Comparison of ENCODE assay signal across 8 cellular contexts in the genomic region with DNA sequence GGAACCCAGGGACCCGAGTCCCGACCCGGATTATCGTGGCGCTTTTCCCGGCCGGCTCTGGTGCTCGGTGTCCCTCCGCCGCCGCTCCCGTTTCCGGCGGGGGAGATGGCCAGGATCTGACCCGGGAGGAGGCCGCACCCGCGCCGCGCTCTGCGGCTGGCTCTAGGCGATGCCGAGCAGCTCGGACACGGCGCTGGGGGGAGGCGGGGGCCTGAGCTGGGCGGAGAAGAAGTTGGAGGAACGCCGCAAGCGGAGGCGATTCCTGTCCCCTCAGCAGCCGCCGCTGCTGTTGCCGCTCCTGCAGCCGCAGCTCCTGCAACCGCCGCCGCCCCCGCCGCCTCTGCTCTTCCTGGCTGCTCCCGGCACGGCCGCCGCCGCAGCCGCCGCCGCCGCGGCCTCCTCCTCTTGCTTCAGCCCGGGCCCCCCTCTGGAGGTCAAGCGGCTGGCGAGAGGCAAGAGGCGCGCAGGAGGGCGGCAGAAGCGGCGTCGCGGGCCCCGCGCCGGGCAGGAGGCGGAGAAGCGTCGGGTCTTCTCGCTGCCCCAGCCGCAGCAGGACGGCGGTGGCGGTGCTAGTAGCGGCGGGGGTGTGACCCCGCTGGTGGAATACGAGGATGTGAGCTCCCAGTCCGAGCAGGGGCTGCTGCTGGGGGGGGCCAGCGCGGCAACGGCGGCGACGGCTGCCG. TPM values are rescaled to one million over a fixed set of nuclear protein-coding genes. Genes with fewer than 3 reads are reported as not detected.
A peak's percentile ranks its signal among the peaks of the same experiment; 100 is the strongest.
DNase-seq lines count a peak whose midpoint lies in the region; ATAC-seq, FAIRE-seq and TF ChIP-seq lines count a peak whose summit lies in the region.

No MANE protein-coding gene starts in this region.

- TF ChIP-seq POLR2A in K562 (conservative IDR thresholded peaks at IDR 0.05), result no peak

- TF ChIP-seq RAD21 in K562 (CRISPR knock-in tag; conservative IDR thresholded peaks at IDR 0.05 in 1 of 2, IDR thresholded peaks at IDR 0.05 in 1 of 2), result no peak

- intact Hi-C loops in K562 (cut with micrococcal nuclease), result loop anchor here (2.0 to 5.0 kb wide), 2 partner anchors 102 to 182 kb away; a partner anchor contains a TSS

- H3K27me3 ChIP-seq in K562 (ENCODE audit: control insufficient read depth in 2 of 2, insufficient read depth in 2 of 2, low read length in 2 of 2), result no peaks in the 10 kb centered on the region
- H3K27me3 ChIP-seq in iPS-18a (ENCODE audit: control insufficient read depth, insufficient read depth, low read length), result no peaks in the 10 kb centered on the region
- no peaks in the 10 kb centered on the region for H3K27me3 ChIP-seq in skeletal muscle satellite cell (ENCODE audit: control insufficient read depth, insufficient read depth, low read length)

- in situ Hi-C loops in K562 (cut with MboI), result no loop called here

- BruUV-seq in K562 (replicated peaks; lab: Mats Ljungman, UMichigan), result no TSS peak

- H3K79me2 ChIP-seq in K562 (ENCODE audit: control insufficient read depth, insufficient read depth, low read length), result peaks cover 66% of the 10 kb centered on the region

- H3K4me3 ChIP-seq in K562 (peak overlapping the region; percentile 72), iPS-18a (ENCODE audit: low read length) (peak overlapping the region; percentile 98), skeletal muscle satellite cell (ENCODE audit: low read length) (peak overlapping the region; percentile 94)

- POLR2A ChIA-PET in K562 (lab: Yijun Ruan, JAX), result interaction anchor here (0.6 to 1.7 kb wide), 6 partner anchors 9 to 53 kb away, joined by 3 to 4 read pairs (median 3); no protein-coding TSS in a partner anchor

- H3K9me3 ChIP-seq in K562 (replicated peaks; ENCODE audit: control insufficient read depth, insufficient read depth, low read depth, low read length), result no peaks in the 10 kb centered on the region
- H3K9me3 ChIP-seq in iPS-18a (ENCODE audit: control insufficient read depth, low read depth, low read length), result no peaks in the 10 kb centered on the region
- no peaks in the 10 kb centered on the region for H3K9me3 ChIP-seq in skeletal muscle satellite cell (replicated peaks; ENCODE audit: low read length)

- FAIRE-seq in K562 (lab: Jason Lieb, UNC), result no peak

- CTCF ChIA-PET in K562 (lab: Yijun Ruan, JAX; ENCODE audit: low intra/inter-chr PET ratio), result no interaction called here

- H3K36me3 ChIP-seq in K562 (ENCODE audit: control insufficient read depth, insufficient read depth, low read length), result peaks cover 11% of the 10 kb centered on the region; the same call in 1 of the 3 replicates
- H3K36me3 ChIP-seq in iPS-18a (ENCODE audit: control insufficient read depth, low read depth, low read length), result no peaks in the 10 kb centered on the region
- H3K36me3 ChIP-seq in skeletal muscle satellite cell (ENCODE audit: insufficient read depth, low read length), result no peaks in the 10 kb centered on the region

- no peak for TF ChIP-seq EP300 in K562 (IDR thresholded peaks at IDR 0.05; ENCODE audit: low read length)

- H3K4me1 ChIP-seq in K562 (replicated peaks in 1 of 2; ENCODE audit: control insufficient read depth in 2 of 2, insufficient read depth in 2 of 2, low read length in 2 of 2), result peaks cover 9 to 24% of the 10 kb centered on the region in 2 experiments
- peaks cover 18% of the 10 kb centered on the region for H3K4me1 ChIP-seq in iPS-18a (ENCODE audit: control insufficient read depth, low read depth, low read length)
- H3K4me1 ChIP-seq in skeletal muscle satellite cell (ENCODE audit: control insufficient read depth, insufficient read depth, low read length), result peaks cover 16% of the 10 kb centered on the region

- TF ChIP-seq CTCF in K562 (IDR thresholded peaks at IDR 0.05 in 2 of 3, conservative IDR thresholded peaks at IDR 0.05 in 1 of 3; ENCODE audit: insufficient read depth in 2 of 3, low read depth in 1 of 3, low read length in 3 of 3), result no peak

- H3K4me2 ChIP-seq in K562 (ENCODE audit: insufficient read depth, low read length), result peak overlapping the region; percentile 90
- H3K4me2 ChIP-seq in skeletal muscle satellite cell (ENCODE audit: low read length), result peak overlapping the region; percentile 92

- peaks cover 22% of the 10 kb centered on the region; the same call in 1 of the 2 replicates for H4K20me1 ChIP-seq in K562 (replicated peaks; ENCODE audit: control insufficient read depth, insufficient read depth, low read length)

- DNase-seq in COR-L47 (lab: John Stamatoyannopoulos, UW) (peak; percentile 15), T-helper 9 cell (peak; percentile 26), K562 (ENCODE audit: extremely low read depth in 1 of 4, low spot score in 3 of 4) (peak; percentile 36 to 62 (median 39)), COLO829 (ENCODE audit: low spot score) (no peak), NCI-H1436 (lab: John Stamatoyannopoulos, UW) (no peak)

- H2AFZ ChIP-seq in K562 (ENCODE audit: low read depth, low read length), result peak overlapping the region; percentile 86

- WGBS in K562 (ENCODE audit: insufficient coverage, low coverage, missing lambda C conversion rate), result 0% methylated on average over 51 of the region's 84 CpGs

- ATAC-seq in HG02642 (IDR thresholded peaks at IDR 0.05; ENCODE audit: poor library complexity, unreplicated experiment), result peak; percentile 3
- ATAC-seq in K562, result peak; percentile 8

- peak overlapping the region; percentile 95 to 100 for H3K9ac ChIP-seq in K562 (ENCODE audit: insufficient read depth in 1 of 2, low read depth in 2 of 2, low read length in 2 of 2)
- peak overlapping the region; percentile 79 for H3K9ac ChIP-seq in iPS-18a (ENCODE audit: low read length)
- H3K9ac ChIP-seq in skeletal muscle satellite cell (ENCODE audit: low read depth, low read length), result peak overlapping the region; percentile 95

- no peaks in the 10 kb centered on the region for H3K9me1 ChIP-seq in K562 (ENCODE audit: control insufficient read depth, insufficient read depth, low read length)

- peak overlapping the region; percentile 96 for H3K27ac ChIP-seq in K562 (ENCODE audit: extremely low read depth, low read depth, low read length)
- H3K27ac ChIP-seq in iPS-18a (ENCODE audit: low read length), result peak overlapping the region; percentile 47

TF ChIP-seq in K562, 482 proteins besides CTCF, POLR2A, EP300 and RAD21 (continues in another document):
- TF ChIP-seq SMARCE1 (IDR thresholded peaks at IDR 0.05) (no peak), KDM5B (IDR thresholded peaks at IDR 0.05; ENCODE audit: insufficient replicate concordance, low read depth, low read length) (peak; percentile 7), MCM3 (IDR thresholded peaks at IDR 0.05) (no peak), CHD1 (IDR thresholded peaks at IDR 0.05; ENCODE audit: low read length) (peak; percentile 34), NFRKB (IDR thresholded peaks at IDR 0.05; ENCODE audit: low read depth) (no peak), THRAP3 (IDR thresholded peaks at IDR 0.05; ENCODE audit: borderline replicate concordance) (no peak), PRMT5 (CRISPR knock-in tag; IDR thresholded peaks at IDR 0.05) (peak; percentile 46; the same call in 1 of the 2 replicates), ZNF12 (CRISPR knock-in tag; IDR thresholded peaks at IDR 0.05) (peak; percentile 70; the same call in 1 of the 2 replicates)
- TF ChIP-seq, protein P1, sequence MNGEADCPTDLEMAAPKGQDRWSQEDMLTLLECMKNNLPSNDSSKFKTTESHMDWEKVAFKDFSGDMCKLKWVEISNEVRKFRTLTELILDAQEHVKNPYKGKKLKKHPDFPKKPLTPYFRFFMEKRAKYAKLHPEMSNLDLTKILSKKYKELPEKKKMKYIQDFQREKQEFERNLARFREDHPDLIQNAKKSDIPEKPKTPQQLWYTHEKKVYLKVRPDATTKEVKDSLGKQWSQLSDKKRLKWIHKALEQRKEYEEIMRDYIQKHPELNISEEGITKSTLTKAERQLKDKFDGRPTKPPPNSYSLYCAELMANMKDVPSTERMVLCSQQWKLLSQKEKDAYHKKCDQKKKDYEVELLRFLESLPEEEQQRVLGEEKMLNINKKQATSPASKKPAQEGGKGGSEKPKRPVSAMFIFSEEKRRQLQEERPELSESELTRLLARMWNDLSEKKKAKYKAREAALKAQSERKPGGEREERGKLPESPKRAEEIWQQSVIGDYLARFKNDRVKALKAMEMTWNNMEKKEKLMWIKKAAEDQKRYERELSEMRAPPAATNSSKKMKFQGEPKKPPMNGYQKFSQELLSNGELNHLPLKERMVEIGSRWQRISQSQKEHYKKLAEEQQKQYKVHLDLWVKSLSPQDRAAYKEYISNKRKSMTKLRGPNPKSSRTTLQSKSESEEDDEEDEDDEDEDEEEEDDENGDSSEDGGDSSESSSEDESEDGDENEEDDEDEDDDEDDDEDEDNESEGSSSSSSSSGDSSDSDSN (IDR thresholded peaks at IDR 0.05; ENCODE audit: borderline replicate concordance in 1 of 2, low read depth in 2 of 2, low read length in 2 of 2), result peak; percentile 54 to 57; a peak in 3 of 4 replicates
- TF ChIP-seq, protein P2, sequence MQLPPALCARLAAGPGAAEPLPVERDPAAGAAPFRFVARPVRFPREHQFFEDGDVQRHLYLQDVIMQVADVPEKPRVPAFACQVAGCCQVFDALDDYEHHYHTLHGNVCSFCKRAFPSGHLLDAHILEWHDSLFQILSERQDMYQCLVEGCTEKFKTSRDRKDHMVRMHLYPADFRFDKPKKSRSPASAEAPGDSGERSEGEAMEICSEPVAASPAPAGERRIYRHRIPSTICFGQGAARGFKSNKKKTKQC (CRISPR knock-in tag; IDR thresholded peaks at IDR 0.05), result peak; percentile 35; the same call in 1 of the 2 replicates

RNA-seq across cellular contexts. Expression of a gene that starts 0.6 kb away (rescaled TPM):
- 92.4 and 231 TPM in 2 replicates for total RNA-seq in K562 (2011; cell fraction: chromatin; rRNA removed; ENCODE audit: low replicate concordance)
- 50.2 and 69.1 TPM in 2 replicates for total RNA-seq in K562 (2011; cell fraction: nucleolus; rRNA removed)
- 89.7 and 128 TPM in 2 replicates for total RNA-seq in K562 (2011; cell fraction: nucleoplasm; rRNA removed)
- 26.3 and 29.3 TPM in 2 replicates for total RNA-seq in K562 (2014; rRNA removed)
- 38.1 and 45.7 TPM in 2 replicates for total RNA-seq in K562 (2014; rRNA removed; fragmentation: Illumina TruSeq; extraction: Trizol)
- total RNA-seq in K562 (2015; rRNA removed; fragmentation: Illumina TruSeq; extraction: Trizol), result 43.2 and 46.1 TPM in 2 replicates
- total RNA-seq in K562 (2021), result 30.4 and 32.4 TPM in 2 replicates
- 32.8 and 35.3 TPM in 2 replicates for polyA plus RNA-seq in K562 (2011; rRNA removed)
- polyA plus RNA-seq in K562 (2011; cell fraction: cytosol; rRNA removed), result 14.1 and 20.3 TPM in 2 replicates
- polyA plus RNA-seq in K562 (2011; cell fraction: nucleus; rRNA removed), result 41.4 and 45.1 TPM in 2 replicates
- 18.0 and 21.4 TPM in 2 replicates for polyA plus RNA-seq in K562 (2012)
- 31.7 and 37.3 TPM in 2 replicates for polyA plus RNA-seq in K562 (2014; fragmentation: Illumina TruSeq; extraction: Trizol)
- polyA plus RNA-seq in K562 (2014; fragmentation: Nextera tagmentation; extraction: Ambion mirVana), result 10 to 100 TPM in 1 of 2 experiments, 1 to 10 TPM in 1; 9.8 to 12.4 TPM
- 16.7 and 16.9 TPM in 2 replicates for polyA plus RNA-seq in K562 (2014; rRNA removed)
- 82.6 and 111 TPM in 2 replicates for polyA minus RNA-seq in K562 (2011; rRNA and poly(A)+ RNA removed)
- 20.7 and 21.2 TPM in 2 replicates for polyA minus RNA-seq in K562 (2011; cell fraction: cytosol; rRNA and poly(A)+ RNA removed)
- polyA minus RNA-seq in K562 (2011; cell fraction: nucleus; rRNA and poly(A)+ RNA removed), result 48.7 and 71.8 TPM in 2 replicates
- 36.3 and 43.6 TPM in 2 replicates for total RNA-seq in skeletal muscle satellite cell (2012; rRNA removed)

Comparison
In these comparisons a context has a peak if more than half of its experiments do, and no peak if none do; other contexts are left out.
1. DNase-seq: peak in COR-L47 (single experiment), T-helper 9 cell (single experiment) and K562 (4 of 4); none in COLO829 (single experiment) and NCI-H1436 (single experiment).
2. Peak in every context shown above with its lines, with median percentiles within 50 percentile points of each other: H3K4me3 ChIP-seq and H3K9ac ChIP-seq.